Comparison of ENCODE assay signal across 12 cellular contexts in the genomic region with DNA sequence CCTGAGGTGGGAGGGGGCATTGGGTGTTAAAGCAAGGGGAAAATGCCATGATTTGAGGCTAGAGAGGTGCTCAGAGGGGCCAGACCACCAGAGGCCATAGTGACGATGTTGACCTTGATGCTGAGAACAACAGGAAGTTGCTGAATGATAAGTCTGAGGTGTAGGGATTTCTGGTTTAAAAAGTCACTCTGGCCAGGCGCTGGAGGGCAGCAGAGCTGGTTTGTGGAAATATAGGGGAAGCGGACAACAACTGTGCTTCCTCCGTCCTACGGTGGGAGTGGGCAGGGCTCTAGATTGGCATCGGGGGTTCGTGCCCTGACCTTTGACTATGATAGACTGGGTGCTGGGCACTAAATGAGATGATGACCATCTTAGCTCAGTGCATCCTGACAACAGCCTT. TPM values are rescaled to one million over a fixed set of nuclear protein-coding genes. Genes with fewer than 3 reads are reported as not detected.
A peak's percentile ranks its signal among the peaks of the same experiment; 100 is the strongest.
DNase-seq lines count a peak whose midpoint lies in the region; ATAC-seq and TF ChIP-seq lines count a peak whose summit lies in the region.
"Had no signal": no experiment of that assay in that cellular context is flagged by ENCODE, and none has a peak within 500 bp of the region (broad histone marks: within the 10 kb centered on the region; RNA-seq: fewer than 3 reads in every experiment).

No MANE protein-coding gene starts in this region.

- H3F3A ChIP-seq in GM23248 (ENCODE audit: insufficient read depth), result peaks cover 26% of the 10 kb centered on the region
- peaks cover 15% of the 10 kb centered on the region for H3F3A ChIP-seq in smooth muscle cell (ENCODE audit: low read depth)

- H3K9me2 ChIP-seq in GM23248 (ENCODE audit: insufficient read depth), result no peaks in the 10 kb centered on the region

- peaks cover 33% of the 10 kb centered on the region for H3K4me1 ChIP-seq in GM23248 (ENCODE audit: insufficient read depth)
- peaks cover 0 to 34% (median 16%) of the 10 kb centered on the region in 4 donors for H3K4me1 ChIP-seq in right lobe of liver
- H3K4me1 ChIP-seq in smooth muscle cell (ENCODE audit: low read depth), result no peaks in the 10 kb centered on the region

- intact Hi-C loops in right lobe of liver (cut with DNase I), result no loop called here

- no peak for TF ChIP-seq POLR2A in right lobe of liver (IDR thresholded peaks at IDR 0.05)

- H4K20me1 ChIP-seq in GM23248 (ENCODE audit: insufficient read depth), result no peaks in the 10 kb centered on the region
- peaks cover 8% of the 10 kb centered on the region for H4K20me1 ChIP-seq in smooth muscle cell (ENCODE audit: low read depth)

- DNase-seq in GM23248, result no peak
- no peak for DNase-seq in right lobe of liver
- DNase-seq in smooth muscle cell (lab: John Stamatoyannopoulos, UW; ENCODE audit: unreplicated experiment), result no peak
- no peak for DNase-seq in AG20443 (ENCODE audit: low spot score)
- DNase-seq in stimulated activated naive CD4-positive, alpha-beta T cell treated with Interleukin-2 at 50 U/mL for 16 hours (lab: John Stamatoyannopoulos, UW), result no peak
- no peak for DNase-seq in NCI-H2196 treated with DMSO at 0.1 percent for 48 hours (lab: John Stamatoyannopoulos, UW; ENCODE audit: unreplicated experiment)
- DNase-seq: activated CD4-positive, alpha-beta T cell treated with anti-CD3 and anti-CD28 coated beads, Interleukin-2, amount 10 ng/mL, durations not matched to agents 24 days and 14 days; activated gamma-delta T cell; NCI-H2029 treated with DMSO at 0.1 percent for 48 hours had no signal

- H2AFZ ChIP-seq in GM23248 (no peak overlapping the region), smooth muscle cell (ENCODE audit: low read depth) (no peak overlapping the region)

- H3K4me2 ChIP-seq in GM23248 (ENCODE audit: unreplicated experiment), result peak overlapping the region; percentile 12
- no peak overlapping the region for H3K4me2 ChIP-seq in smooth muscle cell

- H3K79me2 ChIP-seq in GM23248 (ENCODE audit: insufficient read depth) (no peaks in the 10 kb centered on the region), smooth muscle cell (ENCODE audit: low read depth) (no peaks in the 10 kb centered on the region)

- H3K36me3 ChIP-seq in GM23248 (ENCODE audit: low read depth) (peaks cover 45% of the 10 kb centered on the region), right lobe of liver (peaks cover 0 to 20% (median 6%) of the 10 kb centered on the region in 4 donors), smooth muscle cell (ENCODE audit: low read depth) (peaks cover 12% of the 10 kb centered on the region)

- WGBS in GM23248 (ENCODE audit: low coverage in 1 of 2, low lambda C conversion rate in 2 of 2, missing lambda C conversion rate in 2 of 2), 2 experiments, result 77 to 80% methylated on average over 7 of the region's 7 CpGs
- WGBS in right lobe of liver (ENCODE audit: insufficient coverage, low coverage, low lambda C conversion rate, missing lambda C conversion rate), result 67% methylated on average over 7 of the region's 7 CpGs
- WGBS in smooth muscle cell (ENCODE audit: low lambda C conversion rate), result 91% methylated on average over 7 of the region's 7 CpGs

- ATAC-seq in right lobe of liver (no peak), HG03432 (IDR thresholded peaks at IDR 0.05; ENCODE audit: unreplicated experiment) (no peak)
- ATAC-seq: SK-N-SH treated with all-trans-retinoic acid at 6 μM for 48 hours had no signal

- H3K27me3 ChIP-seq in GM23248 (replicated peaks; ENCODE audit: insufficient read depth), result no peaks in the 10 kb centered on the region
- no peaks in the 10 kb centered on the region for H3K27me3 ChIP-seq in right lobe of liver
- H3K27me3 ChIP-seq in smooth muscle cell (ENCODE audit: low read depth), result no peaks in the 10 kb centered on the region

- H3K9ac ChIP-seq in GM23248 (peak overlapping the region; percentile 50), smooth muscle cell (ENCODE audit: low read depth) (no peak overlapping the region)

- in situ Hi-C loops in GM23248 (cut with MboI), result no loop called here

- TF ChIP-seq CTCF in right lobe of liver (IDR thresholded peaks at IDR 0.05) (no peak), smooth muscle cell (IDR thresholded peaks at IDR 0.05; ENCODE audit: borderline replicate concordance, insufficient read depth, poor library complexity, severe bottlenecking) (no peak)

- H3K27ac ChIP-seq in GM23248, result peak overlapping the region; percentile 68
- peak overlapping the region; percentile 90 for H3K27ac ChIP-seq in cingulate gyrus (ENCODE audit: low read depth, low read length)
- peak overlapping the region; percentile 66 to 96 (median 68) for H3K27ac ChIP-seq in right lobe of liver
- H3K27ac ChIP-seq in smooth muscle cell (ENCODE audit: low read depth), result peak overlapping the region; percentile 45

- no peaks in the 10 kb centered on the region for H3K9me3 ChIP-seq in GM23248 (ENCODE audit: low read depth)
- no peaks in the 10 kb centered on the region for H3K9me3 ChIP-seq in right lobe of liver
- no peaks in the 10 kb centered on the region for H3K9me3 ChIP-seq in smooth muscle cell (replicated peaks; ENCODE audit: low read depth)

- H3K4me3 ChIP-seq in GM23248, result no peak overlapping the region
- no peak overlapping the region for H3K4me3 ChIP-seq in right lobe of liver
- H3K4me3 ChIP-seq in smooth muscle cell, result no peak overlapping the region

RNA-seq across cellular contexts. Expression of gene STOM, which starts 44.7 kb away (rescaled TPM):
- total RNA-seq in GM23248 (2014; rRNA removed; shearing (Covaris generic)), result 67.7 and 68.5 TPM in 2 replicates
- polyA plus RNA-seq in GM23248 (2016; fragmentation: Nextera tagmentation; extraction: Ambion mirVana), result 58.0 and 61.9 TPM in 2 replicates
- total RNA-seq in right lobe of liver, result 100 to 1,000 TPM; 232 to 655 (median 443) TPM
- total RNA-seq in smooth muscle cell, result 171 and 187 TPM in 2 replicates
- polyA plus RNA-seq in smooth muscle cell, result 105 and 136 TPM in 2 replicates

RNA-seq across cellular contexts. Expression of gene GSN, which starts 57.4 kb away (rescaled TPM):
- 387 and 393 TPM in 2 replicates for total RNA-seq in GM23248 (2014; rRNA removed; shearing (Covaris generic))
- polyA plus RNA-seq in GM23248 (2016; fragmentation: Nextera tagmentation; extraction: Ambion mirVana), result 258 and 265 TPM in 2 replicates
- 10 to 100 TPM; 23.1 to 96.9 (median 38.8) TPM for total RNA-seq in right lobe of liver
- total RNA-seq in smooth muscle cell, result 337 and 430 TPM in 2 replicates
- polyA plus RNA-seq in smooth muscle cell, result 529 and 685 TPM in 2 replicates
